In the genomic region with DNA sequence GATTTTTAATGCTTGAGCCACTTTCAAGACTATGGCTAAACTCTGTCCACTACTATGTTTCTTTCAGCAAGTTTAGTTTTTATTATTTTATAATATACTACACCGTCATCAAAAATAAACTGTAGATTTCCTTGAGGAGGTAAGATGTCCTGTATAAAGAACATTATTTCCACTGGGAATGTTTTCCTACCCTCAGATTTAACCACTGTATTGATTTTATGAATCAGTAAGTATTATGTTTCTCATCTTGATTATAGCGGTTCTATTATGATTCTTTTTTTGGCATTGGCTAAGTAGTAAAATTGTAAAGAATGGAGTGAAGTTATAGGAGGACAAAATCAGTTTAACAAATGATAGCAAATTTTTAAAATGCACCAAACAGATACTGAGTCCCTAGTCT, we compare ENCODE assay signal across 17 cellular contexts. TPM values are rescaled to one million over a fixed set of nuclear protein-coding genes. Genes with fewer than 3 reads are reported as not detected.
DNase-seq lines count a peak whose midpoint lies in the region; ATAC-seq and TF ChIP-seq lines count a peak whose summit lies in the region.
"Had no signal": no experiment of that assay in that cellular context is flagged by ENCODE, and none has a peak within 500 bp of the region (broad histone marks: within the 10 kb centered on the region; RNA-seq: fewer than 3 reads in every experiment).

No MANE protein-coding gene starts in this region.

- no peak overlapping the region for H2AFZ ChIP-seq in ACC112 (ENCODE audit: low read length, unreplicated experiment)

- H3K36me3 Mint-ChIP-seq in chondrocyte (ENCODE audit: low read depth) (peaks cover 8% of the 10 kb centered on the region), osteocyte (ENCODE audit: unreplicated experiment) (peaks cover 17% of the 10 kb centered on the region)
- peaks cover 53% of the 10 kb centered on the region for H3K36me3 Mint-ChIP-seq in CD8-positive, alpha-beta T cell

- H3K9me3 ChIP-seq in SK-N-MC (ENCODE audit: low read depth, low read length): peaks cover 6% of the 10 kb centered on the region; the same call in 1 of the 2 replicates
- H3K9me3 ChIP-seq in CD8-positive, alpha-beta T cell (ENCODE audit: low read length): no peaks in the 10 kb centered on the region
- H3K9me3 ChIP-seq: BE2C had no signal

- H3K4me3 Mint-ChIP-seq in chondrocyte (ENCODE audit: unreplicated experiment) (no peak overlapping the region), osteocyte (ENCODE audit: unreplicated experiment) (no peak overlapping the region)
- no peak overlapping the region for H3K4me3 Mint-ChIP-seq in CD8-positive, alpha-beta T cell
- H3K4me3 Mint-ChIP-seq: H9 had no signal

- H3K27ac Mint-ChIP-seq in chondrocyte (ENCODE audit: unreplicated experiment) (peak overlapping the region; percentile 1), osteocyte (ENCODE audit: unreplicated experiment) (peak overlapping the region; percentile 25)
- no peak overlapping the region for H3K27ac Mint-ChIP-seq in CD8-positive, alpha-beta T cell
- H3K27ac Mint-ChIP-seq: H9 had no signal

- no peaks in the 10 kb centered on the region for H3K27me3 ChIP-seq in ACC112 (ENCODE audit: insufficient read depth, low read length)
- H3K27me3 ChIP-seq in CD8-positive, alpha-beta T cell (ENCODE audit: insufficient read depth, low read length): no peaks in the 10 kb centered on the region
- H3K27me3 ChIP-seq: BE2C had no signal

- intact Hi-C loops in CD8-positive, alpha-beta T cell (cut with DNase I, micrococcal nuclease): no loop called here

- POLR2A ChIA-PET in CD8-positive, alpha-beta T cell (lab: Charles Lee): no interaction called here

- no peak overlapping the region for H3K9ac ChIP-seq in SK-N-MC (ENCODE audit: insufficient read length)

- no peak for ATAC-seq in CD8-positive, alpha-beta T cell

- DNase-seq in SK-N-MC (ENCODE audit: low read depth, low spot score) (no peak), chondrocyte (ENCODE audit: low spot score) (no peak), osteocyte (ENCODE audit: extremely low spot score, unreplicated experiment) (no peak), A172 (ENCODE audit: low spot score) (no peak), coronary artery (ENCODE audit: low spot score) (no peak), NCI-H226 (no peak)
- no peak for DNase-seq in CD8-positive, alpha-beta T cell
- DNase-seq: 8988T; ACHN; BE2C; C1 segment of cervical spinal cord; CD4-positive, CD25-positive, alpha-beta regulatory T cell; DMS153; DMS79; GDM1; H9 had no signal

- H3K36me3 ChIP-seq in ACC112 (ENCODE audit: insufficient read depth, low read length) (peaks cover 26% of the 10 kb centered on the region), SK-N-MC (ENCODE audit: insufficient read depth, low read length) (peaks cover 16% of the 10 kb centered on the region)
- H3K36me3 ChIP-seq in CD8-positive, alpha-beta T cell (ENCODE audit: insufficient read depth, low read length): no peaks in the 10 kb centered on the region

- TF ChIP-seq CTCF in chondrocyte (IDR thresholded peaks at IDR 0.05) (no peak), osteocyte (IDR thresholded peaks at IDR 0.05) (no peak), coronary artery (IDR thresholded peaks at IDR 0.05) (no peak)
- TF ChIP-seq CTCF in CD8-positive, alpha-beta T cell (IDR thresholded peaks at IDR 0.05): no peak

- H3K4me3 ChIP-seq in ACC112 (ENCODE audit: low read depth, low read length): no peak overlapping the region
- peak overlapping the region; percentile 17 for H3K4me3 ChIP-seq in SK-N-MC
- H3K4me3 ChIP-seq in coronary artery: no peak overlapping the region
- H3K4me3 ChIP-seq in CD8-positive, alpha-beta T cell (ENCODE audit: low read depth, low read length): no peak overlapping the region

- H3K27me3 Mint-ChIP-seq in chondrocyte (ENCODE audit: low read depth) (no peaks in the 10 kb centered on the region), osteocyte (ENCODE audit: unreplicated experiment) (no peaks in the 10 kb centered on the region)
- no peaks in the 10 kb centered on the region for H3K27me3 Mint-ChIP-seq in CD8-positive, alpha-beta T cell (ENCODE audit: low read depth)
- H3K27me3 Mint-ChIP-seq: CD4-positive, CD25-positive, alpha-beta regulatory T cell had no signal

- CTCF ChIA-PET in CD8-positive, alpha-beta T cell (lab: Charles Lee): no interaction called here

- H3K4me1 ChIP-seq in ACC112 (ENCODE audit: control insufficient read depth, insufficient read depth, low read length, unreplicated experiment): peaks cover 24% of the 10 kb centered on the region
- H3K4me1 ChIP-seq in CD8-positive, alpha-beta T cell (ENCODE audit: insufficient read depth, low read length): no peaks in the 10 kb centered on the region
- H3K4me1 ChIP-seq: BE2C had no signal

- peaks cover 4% of the 10 kb centered on the region for H3K9me3 Mint-ChIP-seq in chondrocyte (ENCODE audit: low read depth)
- peaks cover 8% of the 10 kb centered on the region for H3K9me3 Mint-ChIP-seq in osteocyte (ENCODE audit: unreplicated experiment)
- peaks cover 7% of the 10 kb centered on the region for H3K9me3 Mint-ChIP-seq in CD8-positive, alpha-beta T cell

- H3K4me1 Mint-ChIP-seq in chondrocyte (ENCODE audit: low read depth) (peaks cover 17% of the 10 kb centered on the region), osteocyte (ENCODE audit: unreplicated experiment) (peaks cover 25% of the 10 kb centered on the region)
- peaks cover 52% of the 10 kb centered on the region for H3K4me1 Mint-ChIP-seq in CD8-positive, alpha-beta T cell (ENCODE audit: low read depth)
- H3K4me1 Mint-ChIP-seq: H9 had no signal

- H3K79me2 ChIP-seq in ACC112 (ENCODE audit: control insufficient read depth, insufficient read depth, low read length, unreplicated experiment): peaks cover 47% of the 10 kb centered on the region

- H3K27ac ChIP-seq in ACC112 (ENCODE audit: low read depth, low read length) (0 out of 2 replicates have a peak overlapping the region, but pooled peaks have one; percentile 12), SK-N-MC (peak overlapping the region; percentile 67), coronary artery (no peak overlapping the region)
- no peak overlapping the region for H3K27ac ChIP-seq in CD8-positive, alpha-beta T cell (ENCODE audit: low read depth, low read length)

RNA-seq across cellular contexts. Expression of gene ADAM10, which starts 44.4 kb away (rescaled TPM):
- total RNA-seq in chondrocyte: 147 to 181 TPM (median 148 TPM) in 3 replicates
- 169 and 175 TPM in 2 replicates for total RNA-seq in osteocyte
- total RNA-seq in A172 (2014; rRNA removed; shearing (Covaris generic)): 116 and 128 TPM in 2 replicates
- 10 to 100 TPM; 64.2 to 67.8 TPM for total RNA-seq in CD8-positive, alpha-beta T cell

Comparison
In these comparisons a context has a peak if more than half of its experiments do, and no peak if none do; other contexts are left out.
1. H3K27ac ChIP-seq: peak in ACC112 (single experiment) and SK-N-MC (single experiment); none in coronary artery (0 of 2) and CD8-positive, alpha-beta T cell (single experiment).